In the genomic region with DNA sequence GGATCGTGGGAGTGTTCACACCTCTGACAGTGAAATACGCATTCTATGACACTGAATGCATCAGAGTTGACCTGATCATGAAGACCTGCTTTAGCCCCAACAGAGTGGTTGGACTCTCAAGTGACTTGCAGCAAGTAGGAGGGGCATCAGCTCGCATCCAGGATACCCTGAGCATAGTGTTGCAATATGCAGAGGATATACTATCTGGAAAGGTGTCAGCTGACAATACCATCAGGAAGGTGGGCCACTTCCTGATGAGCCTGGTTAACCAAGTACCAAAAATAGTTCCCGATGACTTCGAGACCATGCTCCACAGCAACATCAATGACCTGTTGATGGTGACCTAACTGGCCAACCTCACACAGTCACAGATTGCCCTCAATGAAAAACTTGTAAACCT, we compare ENCODE assay signal across 7 cellular contexts.
A peak's percentile ranks its signal among the peaks of the same experiment; 100 is the strongest.
DNase-seq lines count a peak whose midpoint lies in the region; ATAC-seq, FAIRE-seq and TF ChIP-seq lines count a peak whose summit lies in the region.
"Not testable (repeated sequence)": the region's sequence is repeated elsewhere in the genome, so short reads cannot be mapped to it uniquely, and the experiment has no call there.

No MANE protein-coding gene starts in this region.

- not testable (repeated sequence) for H3K9ac ChIP-seq in HUES64 (ENCODE audit: low read depth, low read length); iPS-20b (ENCODE audit: low read depth, low read length)

- DNase-seq in D721Med (ENCODE audit: insufficient read length, low spot score) (peak; percentile 6), chondrocyte (ENCODE audit: low spot score) (peak; percentile 95)
- not testable (repeated sequence) for DNase-seq in Right ventricle myocardium inferior (ENCODE audit: missing footprints); naive thymus-derived CD4-positive, alpha-beta T cell; stimulated activated naive CD8-positive, alpha-beta T cell treated with anti-CD3 and anti-CD28 coated beads, Interleukin-15, Interleukin-2, amounts not matched to agents 100 U/mL and 50 U/mL, for 24 hours

- WGBS in HUES64: 87% methylated on average over 5 of the region's 5 CpGs

- CTCF ChIA-PET in naive thymus-derived CD4-positive, alpha-beta T cell (lab: Charles Lee): not testable (repeated sequence)

- not testable (repeated sequence) for FAIRE-seq in D721Med (lab: Jason Lieb, UNC)

- peaks cover 56% of the 10 kb centered on the region for H3K9me3 Mint-ChIP-seq in chondrocyte (ENCODE audit: low read depth)
- peaks cover 24 to 77% (median 53%) of the 10 kb centered on the region in 11 donors for H3K9me3 Mint-ChIP-seq in naive thymus-derived CD4-positive, alpha-beta T cell

- not testable (repeated sequence) for TF ChIP-seq CTCF in D721Med (IDR thresholded peaks at IDR 0.05; ENCODE audit: insufficient read depth, missing control alignments); chondrocyte (IDR thresholded peaks at IDR 0.05)

- not testable (repeated sequence) for H3K27ac Mint-ChIP-seq in chondrocyte (ENCODE audit: unreplicated experiment); naive thymus-derived CD4-positive, alpha-beta T cell

- ATAC-seq in Right ventricle myocardium inferior: peak; percentile 11
- ATAC-seq in naive thymus-derived CD4-positive, alpha-beta T cell: peak; percentile 5
- peak; percentile 17 for ATAC-seq in stimulated activated naive CD8-positive, alpha-beta T cell treated with anti-CD3 and anti-CD28 coated beads, Interleukin-15, Interleukin-2, amounts not matched to agents 100 U/mL and 50 U/mL, for 24 hours

- peak overlapping the region; percentile 0; the same call in 1 of the 2 replicates for H3K4me3 ChIP-seq in HUES64 (ENCODE audit: low read length)
- 0 out of 2 replicates have a peak overlapping the region, but pooled peaks have one; percentile 11 for H3K4me3 ChIP-seq in iPS-20b (ENCODE audit: low read length)
- not testable (repeated sequence) for H3K4me3 ChIP-seq in naive thymus-derived CD4-positive, alpha-beta T cell (ENCODE audit: low read length)

- H3K27ac ChIP-seq in HUES64 (ENCODE audit: low read depth, low read length); iPS-20b (ENCODE audit: low read length); naive thymus-derived CD4-positive, alpha-beta T cell (ENCODE audit: low read depth, low read length): not testable (repeated sequence)

- not testable (repeated sequence) for H3K27me3 Mint-ChIP-seq in chondrocyte (ENCODE audit: low read depth); naive thymus-derived CD4-positive, alpha-beta T cell

- peaks cover 85% of the 10 kb centered on the region for H3K9me3 ChIP-seq in HUES64 (ENCODE audit: insufficient read depth, low read depth, low read length)
- peaks cover 84% of the 10 kb centered on the region for H3K9me3 ChIP-seq in iPS-20b (ENCODE audit: insufficient read depth, low read depth, low read length)
- peaks cover 0 to 34% (median 6%) of the 10 kb centered on the region in 3 experiments for H3K9me3 ChIP-seq in naive thymus-derived CD4-positive, alpha-beta T cell (ENCODE audit: control insufficient read depth in 2 of 3, low read length in 3 of 3)

- not testable (repeated sequence) for H3K4me1 Mint-ChIP-seq in chondrocyte (ENCODE audit: low read depth); naive thymus-derived CD4-positive, alpha-beta T cell

- POLR2A ChIA-PET in naive thymus-derived CD4-positive, alpha-beta T cell (lab: Charles Lee): not testable (repeated sequence)

- not testable (repeated sequence) for H3K27me3 ChIP-seq in HUES64 (ENCODE audit: insufficient read depth, low read length); iPS-20b (ENCODE audit: insufficient read depth, low read length); naive thymus-derived CD4-positive, alpha-beta T cell (ENCODE audit: control insufficient read depth in 2 of 2, insufficient read depth in 2 of 2, low read length in 2 of 2)

- H3K36me3 Mint-ChIP-seq in chondrocyte (ENCODE audit: low read depth): not testable (repeated sequence)
- H3K36me3 Mint-ChIP-seq in naive thymus-derived CD4-positive, alpha-beta T cell: peaks cover 0 to 25% (median 0%) of the 10 kb centered on the region in 5 donors

- not testable (repeated sequence) for H3K4me1 ChIP-seq in HUES64 (ENCODE audit: insufficient read depth, low read length); iPS-20b (ENCODE audit: insufficient read depth, low read length); naive thymus-derived CD4-positive, alpha-beta T cell (ENCODE audit: control insufficient read depth in 2 of 2, insufficient read depth in 2 of 2, low read length in 2 of 2)

- not testable (repeated sequence) for H3K36me3 ChIP-seq in HUES64 (ENCODE audit: insufficient read depth, low read length); iPS-20b (ENCODE audit: insufficient read depth, low read depth, low read length); naive thymus-derived CD4-positive, alpha-beta T cell (ENCODE audit: control insufficient read depth in 2 of 3, insufficient read depth in 3 of 3, low read length in 3 of 3)

- intact Hi-C loops in Right ventricle myocardium inferior (cut with DNase I); naive thymus-derived CD4-positive, alpha-beta T cell (cut with micrococcal nuclease): not testable (repeated sequence)

- not testable (repeated sequence) for H3K4me3 Mint-ChIP-seq in chondrocyte (ENCODE audit: unreplicated experiment); naive thymus-derived CD4-positive, alpha-beta T cell
